In the genomic region with DNA sequence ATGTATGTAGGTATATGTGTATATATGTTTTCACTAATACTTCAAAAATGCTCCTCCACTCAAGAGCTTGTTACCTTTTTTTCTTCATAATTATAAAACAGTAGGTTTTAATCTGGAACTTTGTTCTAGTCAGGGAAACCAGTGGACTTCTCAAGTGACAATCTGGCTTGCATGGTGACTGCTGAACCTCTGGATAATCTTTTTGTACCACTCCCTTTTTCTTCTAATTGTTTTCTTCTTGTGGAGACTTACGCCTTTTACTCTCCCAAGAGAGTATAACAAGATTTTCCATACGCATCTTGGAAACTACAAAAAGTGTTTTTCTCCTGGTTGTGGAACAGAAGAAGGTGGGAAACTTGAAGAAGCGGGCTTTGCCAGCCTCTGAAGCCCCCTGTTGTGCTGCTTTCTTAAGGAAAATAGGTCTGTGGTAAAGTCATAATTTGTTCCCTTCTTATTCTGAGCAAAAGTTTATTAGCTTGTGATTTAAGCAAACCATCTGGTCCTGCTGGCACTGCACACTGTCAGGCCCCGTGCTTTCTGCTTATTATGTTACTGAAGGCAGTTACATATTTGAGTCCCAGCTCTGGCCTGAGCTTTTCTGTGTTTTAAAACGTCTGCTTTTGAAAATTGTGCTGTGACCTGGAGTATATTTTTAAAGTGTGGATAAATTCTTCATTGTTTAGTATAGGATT, we compare ENCODE assay signal across 17 cellular contexts.
DNase-seq lines count a peak whose midpoint lies in the region; ATAC-seq and TF ChIP-seq lines count a peak whose summit lies in the region.
"Had no signal": no experiment of that assay in that cellular context is flagged by ENCODE, and none has a peak within 500 bp of the region (broad histone marks: within the 10 kb centered on the region; RNA-seq: fewer than 3 reads in every experiment).

No MANE protein-coding gene starts in this region.

- ATAC-seq in HG02840 (IDR thresholded peaks at IDR 0.05; ENCODE audit: low FRiP score, unreplicated experiment), result no peak
- no peak for ATAC-seq in naive thymus-derived CD8-positive, alpha-beta T cell
- ATAC-seq: activated naive CD4-positive, alpha-beta T cell treated with anti-CD3 and anti-CD28 coated beads, Interleukin-2, amount 50 U/mL, for 72 hours; GM12878 had no signal

- H3K4me1 Mint-ChIP-seq in osteocyte (ENCODE audit: unreplicated experiment), result peaks cover 35% of the 10 kb centered on the region
- peaks cover 5 to 16% (median 10%) of the 10 kb centered on the region in 4 donors for H3K4me1 Mint-ChIP-seq in naive thymus-derived CD8-positive, alpha-beta T cell

- TF ChIP-seq CTCF in AG10803 (conservative IDR thresholded peaks at IDR 0.05; ENCODE audit: low read length), result no peak
- no peak for TF ChIP-seq CTCF in fibroblast of the aortic adventitia (IDR thresholded peaks at IDR 0.05; ENCODE audit: insufficient read depth, low read length)
- no peak for TF ChIP-seq CTCF in osteocyte (IDR thresholded peaks at IDR 0.05)

- DNase-seq in AG10803 (ENCODE audit: low read depth) (peak; percentile 75), NCI-H524 treated with DMSO at 0.1 percent for 48 hours (lab: John Stamatoyannopoulos, UW) (peak; percentile 3), fibroblast of the aortic adventitia (ENCODE audit: low read depth) (peak; percentile 59), osteocyte (ENCODE audit: extremely low spot score, unreplicated experiment) (no peak), activated gamma-delta T cell (lab: John Stamatoyannopoulos, UW) (no peak), occipital lobe (lab: John Stamatoyannopoulos, UW) (no peak)
- DNase-seq in naive thymus-derived CD8-positive, alpha-beta T cell, result no peak
- DNase-seq: activated CD8-positive, alpha-beta memory T cell treated with anti-CD3 and anti-CD28 coated beads for 24 hours; foreskin melanocyte; NCI-H1048; NCI-H774; SHP77 treated with DMSO at 0.1 percent for 48 hours; stimulated activated CD4-positive, alpha-beta T cell treated with anti-CD3 and anti-CD28 coated beads, Interleukin-12 subunit alpha, Interleukin-12 subunit beta, amount 100 ng/mL, for 4 hours had no signal

- H3K4me3 ChIP-seq in AG10803 (ENCODE audit: low read length) (no peak overlapping the region), fibroblast of the aortic adventitia (ENCODE audit: low read depth, low read length) (no peak overlapping the region)
- H3K4me3 ChIP-seq: coronary artery, GM12878 had no signal

- no peak overlapping the region for H3K4me3 Mint-ChIP-seq in osteocyte (ENCODE audit: unreplicated experiment)
- no peak overlapping the region for H3K4me3 Mint-ChIP-seq in naive thymus-derived CD8-positive, alpha-beta T cell

- H3K27ac Mint-ChIP-seq in osteocyte (ENCODE audit: unreplicated experiment), result peak overlapping the region; percentile 71
- H3K27ac Mint-ChIP-seq in naive thymus-derived CD8-positive, alpha-beta T cell, result peak overlapping the region in 2 of 10 donors; percentile 13 to 62
- H3K27ac Mint-ChIP-seq: activated naive CD4-positive, alpha-beta T cell treated with anti-CD3 and anti-CD28 coated beads, Interleukin-2, amount 50 U/mL, for 72 hours had no signal

- no peaks in the 10 kb centered on the region for H3K27me3 Mint-ChIP-seq in osteocyte (ENCODE audit: unreplicated experiment)
- H3K27me3 Mint-ChIP-seq in naive thymus-derived CD8-positive, alpha-beta T cell, result no peaks in the 10 kb centered on the region

- no peaks in the 10 kb centered on the region for H3K9me3 Mint-ChIP-seq in osteocyte (ENCODE audit: unreplicated experiment)
- H3K9me3 Mint-ChIP-seq in naive thymus-derived CD8-positive, alpha-beta T cell, result no peaks in the 10 kb centered on the region
- H3K9me3 Mint-ChIP-seq: activated naive CD4-positive, alpha-beta T cell treated with anti-CD3 and anti-CD28 coated beads, Interleukin-2, amount 50 U/mL, for 72 hours had no signal

- POLR2A ChIA-PET in naive thymus-derived CD8-positive, alpha-beta T cell (lab: Charles Lee), result no interaction called here

- peaks cover 9% of the 10 kb centered on the region for H3K36me3 Mint-ChIP-seq in osteocyte (ENCODE audit: unreplicated experiment)
- H3K36me3 Mint-ChIP-seq in naive thymus-derived CD8-positive, alpha-beta T cell, result peaks cover 0 to 18% (median 8%) of the 10 kb centered on the region in 3 donors
- H3K36me3 Mint-ChIP-seq: activated naive CD4-positive, alpha-beta T cell treated with anti-CD3 and anti-CD28 coated beads, Interleukin-2, amount 50 U/mL, for 72 hours had no signal

Comparison
In these comparisons a context has a peak if more than half of its experiments do, and no peak if none do; other contexts are left out.
1. DNase-seq: peak in AG10803 (single experiment), NCI-H524 treated with DMSO at 0.1 percent for 48 hours (single experiment) and fibroblast of the aortic adventitia (single experiment); none in osteocyte (single experiment), activated gamma-delta T cell (single experiment), occipital lobe (single experiment) and naive thymus-derived CD8-positive, alpha-beta T cell (0 of 10).